8 cellular contexts compared by ENCODE assay signal in genomic region chr7:116863168-116863670, GRCh38. TPM values are rescaled to one million over a fixed set of nuclear protein-coding genes. Genes with fewer than 3 reads are reported as not detected.
DNase-seq lines count a peak whose midpoint lies in the region; ATAC-seq and TF ChIP-seq lines count a peak whose summit lies in the region.

No MANE protein-coding gene starts in this region.

- H3K9ac ChIP-seq in SK-N-MC (ENCODE audit: insufficient read length) = peak overlapping the region; percentile 84

- TF ChIP-seq POLR2A in uterus (IDR thresholded peaks at IDR 0.05) = no peak

- peak overlapping the region; percentile 98 for H3K27ac Mint-ChIP-seq in endothelial cell (ENCODE audit: unreplicated experiment)

- no peaks in the 10 kb centered on the region for H3K9me3 Mint-ChIP-seq in endothelial cell (ENCODE audit: unreplicated experiment)

- H3K36me3 ChIP-seq in SK-N-MC (ENCODE audit: insufficient read depth, low read length) (peaks cover 18% of the 10 kb centered on the region), mucosa of descending colon (ENCODE audit: low read depth) (no peaks in the 10 kb centered on the region), uterus (no peaks in the 10 kb centered on the region)

- peaks cover 44% of the 10 kb centered on the region for H3K4me1 Mint-ChIP-seq in endothelial cell (ENCODE audit: unreplicated experiment)

- peaks cover 14% of the 10 kb centered on the region for H3K27me3 Mint-ChIP-seq in endothelial cell (ENCODE audit: unreplicated experiment)

- H3K9me3 ChIP-seq in SK-N-MC (ENCODE audit: low read depth, low read length) = no peaks in the 10 kb centered on the region
- no peaks in the 10 kb centered on the region for H3K9me3 ChIP-seq in mucosa of descending colon
- no peaks in the 10 kb centered on the region for H3K9me3 ChIP-seq in uterus

- TF ChIP-seq CTCF in endothelial cell (IDR thresholded peaks at IDR 0.05; ENCODE audit: unreplicated experiment) (no peak), mucosa of descending colon (IDR thresholded peaks at IDR 0.05) (no peak), uterus (IDR thresholded peaks at IDR 0.05) (no peak)

- peak; percentile 0 for ATAC-seq in HG03342 (IDR thresholded peaks at IDR 0.05; ENCODE audit: unreplicated experiment)
- peak; percentile 9 for ATAC-seq in mucosa of descending colon

- H3K27ac ChIP-seq in SK-N-MC = no peak overlapping the region
- peak overlapping the region; percentile 96 to 97 for H3K27ac ChIP-seq in uterus

- DNase-seq in stimulated activated CD4-positive, alpha-beta T cell treated with anti-CD3 and anti-CD28 coated beads, Interleukin-4, amount 100 ng/mL, for 24 hours = peak; percentile 11
- no peak for DNase-seq in stimulated activated CD4-positive, alpha-beta T cell treated with anti-CD3 and anti-CD28 coated beads, Interleukin-2, amount 100 ng/mL, for 48 hours
- DNase-seq in SK-N-MC (ENCODE audit: low read depth, low spot score) (no peak), endothelial cell (ENCODE audit: low spot score) (peak; percentile 19), mucosa of descending colon (peak; percentile 37 to 55 (median 47)), uterus (peak in 1 of 2 donors; percentile 23)
- DNase-seq in stimulated activated naive CD4-positive, alpha-beta T cell treated with Interleukin-2 at 50 U/mL for 16 hours (lab: John Stamatoyannopoulos, UW) = no peak

- H3K4me1 ChIP-seq in mucosa of descending colon (ENCODE audit: low read depth) = peaks cover 12% of the 10 kb centered on the region
- H3K4me1 ChIP-seq in uterus = peaks cover 0 to 4% of the 10 kb centered on the region in 2 donors

- peaks cover 10% of the 10 kb centered on the region for H3K36me3 Mint-ChIP-seq in endothelial cell (ENCODE audit: low read depth, unreplicated experiment)

- peak overlapping the region; percentile 99 for H3K4me3 Mint-ChIP-seq in endothelial cell (ENCODE audit: unreplicated experiment)

- intact Hi-C loops in mucosa of descending colon (cut with DNase I, micrococcal nuclease) = loop anchor here in 1 of 2 donors (5.0 kb wide), 1 partner anchor 89 kb away; the partner anchor contains the start of gene ST7
- intact Hi-C loops in uterus (cut with DNase I; ENCODE audit: low total_unique reads) = no loop called here

- no peaks in the 10 kb centered on the region for H3K27me3 ChIP-seq in uterus

- H3K4me3 ChIP-seq in SK-N-MC = peak overlapping the region; percentile 83
- peak overlapping the region; percentile 60 for H3K4me3 ChIP-seq in mucosa of descending colon
- H3K4me3 ChIP-seq in uterus = peak overlapping the region; percentile 81 to 89

RNA-seq across cellular contexts. Expression of gene CAPZA2, which starts 0.8 kb away (rescaled TPM):
- 195 TPM for total RNA-seq in endothelial cell (ENCODE audit: unreplicated experiment)
- total RNA-seq in mucosa of descending colon = 100 to 1,000 TPM; 161 to 303 (median 221) TPM
- total RNA-seq in uterus = 100 to 1,000 TPM; 142 to 467 (median 219) TPM

Comparison
In these comparisons a context has a peak if more than half of its experiments do, and no peak if none do; other contexts are left out.
1. DNase-seq: peak in stimulated activated CD4-positive, alpha-beta T cell treated with anti-CD3 and anti-CD28 coated beads, Interleukin-4, amount 100 ng/mL, for 24 hours (single experiment), endothelial cell (single experiment) and mucosa of descending colon (3 of 3); none in stimulated activated CD4-positive, alpha-beta T cell treated with anti-CD3 and anti-CD28 coated beads, Interleukin-2, amount 100 ng/mL, for 48 hours (0 of 2), SK-N-MC (single experiment) and stimulated activated naive CD4-positive, alpha-beta T cell treated with Interleukin-2 at 50 U/mL for 16 hours (single experiment).
2. Peak in every context shown above with its lines, with median percentiles within 50 percentile points of each other: H3K4me3 ChIP-seq.